ENCODE assay signal across 13 cellular contexts in genomic region chr1:62882161-62882560, GRCh38.
DNase-seq lines count a peak whose midpoint lies in the region; ATAC-seq and TF ChIP-seq lines count a peak whose summit lies in the region.
"Had no signal": no experiment of that assay in that cellular context is flagged by ENCODE, and none has a peak within 500 bp of the region (broad histone marks: within the 10 kb centered on the region; RNA-seq: fewer than 3 reads in every experiment).

No MANE protein-coding gene starts in this region.

- peak; percentile 8 to 85 (median 54) for DNase-seq in NCI-H1417 (lab: John Stamatoyannopoulos, UW)
- no peak for DNase-seq in NCI-H1417 treated with DMSO at 0.1 percent for 48 hours (lab: John Stamatoyannopoulos, UW)
- peak; percentile 70 for DNase-seq in NCI-H2171 (lab: John Stamatoyannopoulos, UW)
- peak; percentile 15 for DNase-seq in neural crest cell (ENCODE audit: low read depth, low spot score)
- no peak for DNase-seq in AG08395 (ENCODE audit: low spot score)
- no peak for DNase-seq in central memory CD4-positive, alpha-beta T cell
- DNase-seq: NCI-H226, tibial artery had no signal

- no peak overlapping the region for H3K27ac Mint-ChIP-seq in neural crest cell (ENCODE audit: unreplicated experiment)
- H3K27ac Mint-ChIP-seq: activated T-helper 2 cell treated with anti-CD3 and anti-CD28 coated beads, Interferon-gamma antibody, Interleukin-2, Interleukin-4, amounts not matched to agents 10 μg/mL and 5 μg/mL and 100 μg/mL, durations not matched to agents 14 hours and 24 hours and 36 hours; stimulated activated effector memory CD8-positive, alpha-beta T cell treated with anti-CD3 and anti-CD28 coated beads, Interleukin-12 subunit alpha, Interleukin-12 subunit beta, amount 100 ng/mL, for 72 hours had no signal

- peak overlapping the region; percentile 62 for H3K4me3 Mint-ChIP-seq in neural crest cell
- H3K4me3 Mint-ChIP-seq: stimulated activated effector memory CD8-positive, alpha-beta T cell treated with anti-CD3 and anti-CD28 coated beads, Interleukin-12 subunit alpha, Interleukin-12 subunit beta, amount 100 ng/mL, for 72 hours had no signal

- peaks cover 3% of the 10 kb centered on the region for H3K27me3 Mint-ChIP-seq in neural crest cell (ENCODE audit: low read depth)

- H3K9me3 Mint-ChIP-seq in neural crest cell, result no peaks in the 10 kb centered on the region
- H3K9me3 Mint-ChIP-seq: activated T-helper 2 cell treated with anti-CD3 and anti-CD28 coated beads, Interferon-gamma antibody, Interleukin-2, Interleukin-4, amounts not matched to agents 10 μg/mL and 5 μg/mL and 100 μg/mL, durations not matched to agents 14 hours and 24 hours and 36 hours; stimulated activated effector memory CD8-positive, alpha-beta T cell treated with anti-CD3 and anti-CD28 coated beads, Interleukin-12 subunit alpha, Interleukin-12 subunit beta, amount 100 ng/mL, for 72 hours had no signal

- TF ChIP-seq CTCF in neural crest cell (conservative IDR thresholded peaks at IDR 0.05), result no peak

- no peaks in the 10 kb centered on the region for H3K36me3 Mint-ChIP-seq in neural crest cell (ENCODE audit: low read depth)
- H3K36me3 Mint-ChIP-seq: stimulated activated effector memory CD8-positive, alpha-beta T cell treated with anti-CD3 and anti-CD28 coated beads, Interleukin-12 subunit alpha, Interleukin-12 subunit beta, amount 100 ng/mL, for 72 hours had no signal

- H3K4me1 Mint-ChIP-seq in neural crest cell, result peaks cover 23% of the 10 kb centered on the region
- H3K4me1 Mint-ChIP-seq: stimulated activated effector memory CD8-positive, alpha-beta T cell treated with anti-CD3 and anti-CD28 coated beads, Interleukin-12 subunit alpha, Interleukin-12 subunit beta, amount 100 ng/mL, for 72 hours had no signal

- ATAC-seq in SK-N-SH treated with all-trans-retinoic acid at 6 μM for 48 hours, result peak; percentile 53; the same call in 1 of the 3 replicates
- ATAC-seq in HG03175 (IDR thresholded peaks at IDR 0.05; ENCODE audit: unreplicated experiment), result no peak
- ATAC-seq: HCT116; stimulated activated effector memory CD8-positive, alpha-beta T cell treated with anti-CD3 and anti-CD28 coated beads, Interleukin-12 subunit alpha, Interleukin-12 subunit beta, amount 100 ng/mL, for 72 hours had no signal

TF ChIP-seq in SK-N-SH treated with all-trans-retinoic acid at 6 μM for 48 hours, 23 proteins besides CTCF, POLR2A, EP300 and RAD21:
- TF ChIP-seq ZNF8 (CRISPR knock-in tag; IDR thresholded peaks at IDR 0.05) (no peak), ZNF565 (CRISPR knock-in tag; conservative IDR thresholded peaks at IDR 0.05; ENCODE audit: low read depth) (no peak)

Comparison
In these comparisons a context has a peak if more than half of its experiments do, and no peak if none do; other contexts are left out.
1. DNase-seq: peak in NCI-H1417 (3 of 3), NCI-H2171 (single experiment) and neural crest cell (single experiment); none in NCI-H1417 treated with DMSO at 0.1 percent for 48 hours (single experiment), AG08395 (single experiment) and central memory CD4-positive, alpha-beta T cell (single experiment).